1 cellular context compared by ENCODE assay signal in genomic region chr2:6168485-6168884, GRCh38.
TF ChIP-seq lines count a peak whose summit lies in the region.

No MANE protein-coding gene starts in this region.

TF ChIP-seq in GM23338, 12 proteins besides CTCF, POLR2A, EP300 and RAD21 (continued from another document):
- TF ChIP-seq REST (IDR thresholded peaks at IDR 0.05; ENCODE audit: unreplicated experiment) (no peak), NANOG (IDR thresholded peaks at IDR 0.05; ENCODE audit: borderline replicate concordance) (no peak), ETS1 (IDR thresholded peaks at IDR 0.05) (no peak), POLR2AphosphoS5 (IDR thresholded peaks at IDR 0.05; ENCODE audit: low read depth) (no peak)
